ENCODE assay signal across 14 cellular contexts in genomic region chr2:101802329-101802728, GRCh38.
DNase-seq lines count a peak whose midpoint lies in the region; ATAC-seq, FAIRE-seq and TF ChIP-seq lines count a peak whose summit lies in the region.
"Had no signal": no experiment of that assay in that cellular context is flagged by ENCODE, and none has a peak within 500 bp of the region (broad histone marks: within the 10 kb centered on the region; RNA-seq: fewer than 3 reads in every experiment).

No MANE protein-coding gene starts in this region.

- no peak overlapping the region for H2BK5ac ChIP-seq in mesendoderm (ENCODE audit: low read length)

- POLR2A ChIA-PET in SK-N-SH (lab: Yijun Ruan, JAX) (no interaction called here), K562 (lab: Yijun Ruan, JAX) (interaction anchor here (1.3 kb wide), 1 partner anchor 18 kb away, joined by 4 read pairs; no protein-coding TSS in a partner anchor)

- no peaks in the 10 kb centered on the region for H3K9me3 ChIP-seq in SK-N-SH
- H3K9me3 ChIP-seq in K562 (replicated peaks; ENCODE audit: control insufficient read depth, insufficient read depth, low read depth, low read length), result no peaks in the 10 kb centered on the region
- H3K9me3 ChIP-seq in right lobe of liver, result no peaks in the 10 kb centered on the region
- H3K9me3 ChIP-seq in subcutaneous abdominal adipose tissue (ENCODE audit: control insufficient read depth in 5 of 5, low read length in 5 of 5), result no peaks in the 10 kb centered on the region
- H3K9me3 ChIP-seq: sigmoid colon had no signal

- in situ Hi-C loops in K562 (cut with MboI), result no loop called here

- TF ChIP-seq CTCF in SK-N-SH (IDR thresholded peaks at IDR 0.05) (no peak), K562 (IDR thresholded peaks at IDR 0.05 in 2 of 3, conservative IDR thresholded peaks at IDR 0.05 in 1 of 3; ENCODE audit: insufficient read depth in 2 of 3, low read depth in 1 of 3, low read length in 3 of 3) (no peak), right lobe of liver (IDR thresholded peaks at IDR 0.05) (no peak)

- H3K23ac ChIP-seq in mesendoderm (ENCODE audit: low read length), result no peak overlapping the region

- H2AK5ac ChIP-seq in mesendoderm (ENCODE audit: low read length), result no peak overlapping the region

- no peak overlapping the region for H2AFZ ChIP-seq in SK-N-SH (ENCODE audit: low read depth)
- no peak overlapping the region for H2AFZ ChIP-seq in K562 (ENCODE audit: low read depth, low read length)

- H3K36me3 ChIP-seq in SK-N-SH (replicated peaks in 1 of 2; ENCODE audit: control insufficient read depth in 1 of 2, insufficient read depth in 2 of 2, low read length in 1 of 2) (no peaks in the 10 kb centered on the region), K562 (ENCODE audit: control insufficient read depth, insufficient read depth, low read length) (no peaks in the 10 kb centered on the region), right lobe of liver (no peaks in the 10 kb centered on the region), subcutaneous abdominal adipose tissue (ENCODE audit: control insufficient read depth in 5 of 5, insufficient read depth in 5 of 5, low read length in 5 of 5) (peaks cover 0 to 2% (median 0%) of the 10 kb centered on the region in 5 donors), mesendoderm (ENCODE audit: control insufficient read depth, insufficient read depth, low read length) (no peaks in the 10 kb centered on the region)
- H3K36me3 ChIP-seq: sigmoid colon had no signal

- H4K8ac ChIP-seq in mesendoderm (ENCODE audit: low read depth, low read length), result no peak overlapping the region

- DNase-seq in SK-N-SH (no peak), K562 (ENCODE audit: extremely low read depth in 1 of 4, low spot score in 3 of 4) (no peak), right lobe of liver (no peak), mesendoderm (no peak), NCI-H1048 (lab: John Stamatoyannopoulos, UW) (no peak)
- DNase-seq: activated gamma-delta T cell treated with Interleukin-2 at 50 U/mL for 16 hours, dermis blood vessel endothelial cell, DMS79 treated with DMSO at 0.1 percent for 48 hours, NCI-H2081 treated with DMSO at 0.1 percent for 48 hours, sigmoid colon had no signal

- no peak overlapping the region for H3K4ac ChIP-seq in mesendoderm (ENCODE audit: low read depth, low read length)

- peaks cover 100% of the 10 kb centered on the region for H3K79me2 ChIP-seq in SK-N-SH (ENCODE audit: insufficient read depth)
- peaks cover 40% of the 10 kb centered on the region for H3K79me2 ChIP-seq in K562 (ENCODE audit: control insufficient read depth, insufficient read depth, low read length)
- peaks cover 41% of the 10 kb centered on the region for H3K79me2 ChIP-seq in mesendoderm (ENCODE audit: control insufficient read depth, insufficient read depth, low read length)

- WGBS in SK-N-SH (ENCODE audit: low lambda C conversion rate), result 89% methylated on average over 5 of the region's 5 CpGs
- WGBS in K562 (ENCODE audit: insufficient coverage, low coverage, missing lambda C conversion rate), result 60% methylated on average over 5 of the region's 5 CpGs
- WGBS in right lobe of liver (ENCODE audit: insufficient coverage, low coverage, low lambda C conversion rate, missing lambda C conversion rate), result 69% methylated on average over 5 of the region's 5 CpGs
- no CpG with 5 or more reads among the region's 5 CpGs for WGBS in mesendoderm (ENCODE audit: extremely low coverage, insufficient coverage, low lambda C conversion rate)

- H3K27ac ChIP-seq in SK-N-SH (ENCODE audit: low read depth in 2 of 2, low read length in 1 of 2) (no peak overlapping the region; a peak in 1 of 4 replicates), K562 (ENCODE audit: extremely low read depth, low read depth, low read length) (no peak overlapping the region), right lobe of liver (no peak overlapping the region), subcutaneous abdominal adipose tissue (ENCODE audit: low read depth, low read length) (peak overlapping the region; percentile 3), mesendoderm (ENCODE audit: low read depth, low read length) (no peak overlapping the region)
- H3K27ac ChIP-seq: 22Rv1, sigmoid colon had no signal

- no peaks in the 10 kb centered on the region for H3K9me2 ChIP-seq in SK-N-SH

- H2BK120ac ChIP-seq in mesendoderm (ENCODE audit: low read depth, low read length), result no peak overlapping the region

- intact Hi-C loops in K562 (cut with micrococcal nuclease), result no loop called here
- intact Hi-C loops in right lobe of liver (cut with DNase I), result no loop called here

- peaks cover 41 to 48% of the 10 kb centered on the region in 2 experiments for H3K4me1 ChIP-seq in SK-N-SH (ENCODE audit: control insufficient read depth in 1 of 2, insufficient read depth in 2 of 2, low read depth in 1 of 2, low read length in 1 of 2)
- H3K4me1 ChIP-seq in K562 (replicated peaks in 1 of 2; ENCODE audit: control insufficient read depth in 2 of 2, insufficient read depth in 2 of 2, low read length in 2 of 2), result peaks cover 9 to 14% of the 10 kb centered on the region in 2 experiments; a peak in 4 of 5 replicates
- peaks cover 0 to 50% (median 18%) of the 10 kb centered on the region in 4 donors for H3K4me1 ChIP-seq in right lobe of liver
- H3K4me1 ChIP-seq in subcutaneous abdominal adipose tissue (ENCODE audit: control insufficient read depth in 5 of 5, insufficient read depth in 5 of 5, low read length in 5 of 5), result peaks cover 6 to 52% (median 33%) of the 10 kb centered on the region in 5 donors
- peaks cover 8% of the 10 kb centered on the region for H3K4me1 ChIP-seq in mesendoderm (ENCODE audit: control insufficient read depth, low read depth, low read length)

- H3K18ac ChIP-seq in mesendoderm (ENCODE audit: low read length), result no peak overlapping the region

- H3K9me1 ChIP-seq in K562 (ENCODE audit: control insufficient read depth, insufficient read depth, low read length), result no peaks in the 10 kb centered on the region

- H4K5ac ChIP-seq in mesendoderm (ENCODE audit: low read length), result no peak overlapping the region

- TF ChIP-seq POLR2A in K562 (conservative IDR thresholded peaks at IDR 0.05), result no peak
- TF ChIP-seq POLR2A in right lobe of liver (IDR thresholded peaks at IDR 0.05), result no peak

- H3K4me3 ChIP-seq in SK-N-SH (ENCODE audit: low read depth in 2 of 2, low read length in 1 of 2) (no peak overlapping the region), K562 (no peak overlapping the region), right lobe of liver (no peak overlapping the region), subcutaneous abdominal adipose tissue (ENCODE audit: low read depth in 1 of 5, low read length in 5 of 5) (no peak overlapping the region), mesendoderm (ENCODE audit: low read length) (no peak overlapping the region)
- H3K4me3 ChIP-seq: sigmoid colon had no signal

- H3K79me1 ChIP-seq in mesendoderm (ENCODE audit: low read length), result peaks cover 22% of the 10 kb centered on the region

- H3K9ac ChIP-seq in SK-N-SH, result no peak overlapping the region
- no peak overlapping the region for H3K9ac ChIP-seq in K562 (ENCODE audit: insufficient read depth in 1 of 2, low read depth in 2 of 2, low read length in 2 of 2)
- no peak overlapping the region for H3K9ac ChIP-seq in subcutaneous abdominal adipose tissue (ENCODE audit: low read length in 5 of 5)
- no peak overlapping the region for H3K9ac ChIP-seq in mesendoderm (ENCODE audit: low read length)

- H3K27me3 ChIP-seq in SK-N-SH (ENCODE audit: insufficient read depth), result no peaks in the 10 kb centered on the region
- H3K27me3 ChIP-seq in K562 (ENCODE audit: control insufficient read depth in 2 of 2, insufficient read depth in 2 of 2, low read length in 2 of 2), result no peaks in the 10 kb centered on the region
- no peaks in the 10 kb centered on the region for H3K27me3 ChIP-seq in right lobe of liver
- H3K27me3 ChIP-seq in subcutaneous abdominal adipose tissue (ENCODE audit: control insufficient read depth in 5 of 5, insufficient read depth in 4 of 5, low read length in 5 of 5), result no peaks in the 10 kb centered on the region
- H3K27me3 ChIP-seq in mesendoderm (ENCODE audit: insufficient read depth, low read length, poor library complexity), result no peaks in the 10 kb centered on the region
- H3K27me3 ChIP-seq: sigmoid colon had no signal

- H2BK15ac ChIP-seq in mesendoderm (replicated peaks; ENCODE audit: low read depth), result no peak overlapping the region

- BruUV-seq in K562 (replicated peaks; lab: Mats Ljungman, UMichigan), result no TSS peak

- peaks cover 26% of the 10 kb centered on the region for H3F3A ChIP-seq in SK-N-SH (replicated peaks; ENCODE audit: insufficient read depth)

- TF ChIP-seq EP300 in SK-N-SH (IDR thresholded peaks at IDR 0.05; ENCODE audit: borderline replicate concordance in 1 of 2, low read depth in 1 of 2, low read length in 1 of 2) (no peak), K562 (IDR thresholded peaks at IDR 0.05; ENCODE audit: low read length) (no peak)

- H4K20me1 ChIP-seq in SK-N-SH (ENCODE audit: insufficient read depth), result peaks cover 97% of the 10 kb centered on the region
- H4K20me1 ChIP-seq in K562 (replicated peaks; ENCODE audit: control insufficient read depth, insufficient read depth, low read length), result peaks cover under 1% of the 10 kb centered on the region; the same call in 1 of the 2 replicates

- TF ChIP-seq RAD21 in SK-N-SH (IDR thresholded peaks at IDR 0.05; ENCODE audit: low read length) (no peak), K562 (CRISPR knock-in tag; conservative IDR thresholded peaks at IDR 0.05 in 1 of 2, IDR thresholded peaks at IDR 0.05 in 1 of 2) (no peak)

- FAIRE-seq in K562 (lab: Jason Lieb, UNC), result no peak

- CTCF ChIA-PET in SK-N-SH (lab: Yijun Ruan, JAX), result interaction anchor here (1.2 to 2.9 kb wide), 4 partner anchors 9 to 31 kb away, joined by 3 to 12 read pairs (median 6); no protein-coding TSS in a partner anchor
- CTCF ChIA-PET in K562 (lab: Yijun Ruan, JAX; ENCODE audit: low intra/inter-chr PET ratio), result no interaction called here

- no peak overlapping the region for H3K4me2 ChIP-seq in SK-N-SH
- no peak overlapping the region for H3K4me2 ChIP-seq in K562 (ENCODE audit: insufficient read depth, low read length)
- no peak overlapping the region for H3K4me2 ChIP-seq in mesendoderm (ENCODE audit: low read length)

- ATAC-seq in SK-N-SH treated with all-trans-retinoic acid at 6 μM for 48 hours (peak; percentile 12; the same call in 2 of the 3 replicates), K562 (peak; percentile 21; the same call in 1 of the 3 replicates), right lobe of liver (peak; percentile 8 to 36 (median 23)), HG02642 (IDR thresholded peaks at IDR 0.05; ENCODE audit: poor library complexity, unreplicated experiment) (no peak)

- no peak overlapping the region for H3K56ac ChIP-seq in mesendoderm (ENCODE audit: low read length)

TF ChIP-seq in SK-N-SH treated with all-trans-retinoic acid at 6 μM for 48 hours, 23 proteins besides CTCF, POLR2A, EP300 and RAD21 (continues in another document):
- TF ChIP-seq ZC3H10 (CRISPR knock-in tag; IDR thresholded peaks at IDR 0.05), result no peak
- TF ChIP-seq ARNTL (CRISPR knock-in tag; IDR thresholded peaks at IDR 0.05; ENCODE audit: borderline replicate concordance, low read depth), result no peak

TF ChIP-seq in SK-N-SH, 30 proteins besides CTCF, POLR2A, EP300 and RAD21 (continues in another document):
- TF ChIP-seq EZH2phosphoT487 (IDR thresholded peaks at IDR 0.05; ENCODE audit: borderline replicate concordance, low read depth) (no peak), TCF12 (IDR thresholded peaks at IDR 0.05) (no peak)

TF ChIP-seq in K562, 482 proteins besides CTCF, POLR2A, EP300 and RAD21:
- TF ChIP-seq SMARCA4 (IDR thresholded peaks at IDR 0.05) (no peak), SRSF1 (IDR thresholded peaks at IDR 0.05; ENCODE audit: low read depth, low read length) (no peak)
